ENCODE assay signal across 17 cellular contexts in the genomic region with DNA sequence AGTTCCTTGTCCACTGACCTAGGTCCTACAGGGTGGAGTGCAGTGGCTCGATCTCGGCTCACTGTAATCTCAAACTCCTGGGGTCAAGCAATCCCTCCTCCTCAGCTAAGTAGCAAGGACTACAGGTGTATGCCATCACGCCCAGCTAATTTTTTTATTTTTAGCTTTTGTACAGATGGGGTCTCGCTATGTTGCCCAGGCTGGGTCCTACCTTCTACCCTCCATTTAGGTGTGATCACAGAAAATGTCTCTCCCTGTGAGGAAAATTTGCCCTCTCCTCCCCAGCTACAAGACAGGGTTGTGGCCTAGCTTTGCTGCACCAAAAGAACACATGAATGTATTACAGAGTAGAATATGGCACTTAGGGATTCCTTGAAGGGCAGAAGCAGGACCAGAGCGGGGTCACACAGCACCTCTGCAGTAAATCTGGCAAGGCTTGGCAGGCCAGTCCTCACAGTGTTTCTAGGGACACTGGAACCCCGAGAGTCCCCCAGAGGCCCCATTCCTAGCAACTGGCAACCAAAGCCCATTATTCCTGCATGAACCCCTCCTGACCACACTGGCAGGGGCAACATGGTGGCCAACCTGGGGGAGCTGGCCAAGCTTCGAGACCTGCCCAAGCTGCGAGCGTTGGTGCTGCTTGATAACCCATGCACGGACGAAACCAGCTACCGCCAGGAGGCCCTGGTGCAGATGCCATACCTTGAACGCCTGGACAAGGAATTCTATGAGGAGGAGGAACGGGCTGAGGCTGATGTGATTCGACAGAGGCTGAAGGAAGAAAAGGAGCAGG. TPM values are rescaled to one million over a fixed set of nuclear protein-coding genes. Genes with fewer than 3 reads are reported as not detected.
DNase-seq lines count a peak whose midpoint lies in the region; ATAC-seq and TF ChIP-seq lines count a peak whose summit lies in the region.
"Had no signal": no experiment of that assay in that cellular context is flagged by ENCODE, and none has a peak within 500 bp of the region (broad histone marks: within the 10 kb centered on the region; RNA-seq: fewer than 3 reads in every experiment).

No MANE protein-coding gene starts in this region.

- ATAC-seq in activated naive CD4-positive, alpha-beta T cell treated with anti-CD3 and anti-CD28 coated beads, Interleukin-2, amount 50 U/mL, for 72 hours, result no peak
- ATAC-seq in activated CD8-positive, alpha-beta T cell treated with anti-CD3 and anti-CD28 coated beads for 36 hours, result no peak
- no peak for ATAC-seq in lower lobe of right lung

- H3K36me3 ChIP-seq in lower lobe of right lung, result peaks cover 6% of the 10 kb centered on the region
- H3K36me3 ChIP-seq: colonic mucosa had no signal

- no peak for DNase-seq in activated naive CD4-positive, alpha-beta T cell treated with anti-CD3 and anti-CD28 coated beads, Interleukin-2, amount 50 U/mL, for 72 hours (ENCODE audit: low spot score in 2 of 2)
- DNase-seq in activated CD8-positive, alpha-beta T cell treated with anti-CD3 and anti-CD28 coated beads for 36 hours, result no peak
- DNase-seq in lower lobe of right lung (peak; percentile 47), DMS79 (lab: John Stamatoyannopoulos, UW) (no peak), medulla oblongata (ENCODE audit: extremely low spot score) (no peak)
- DNase-seq in activated CD4-positive, CD25-positive, alpha-beta regulatory T cell (lab: John Stamatoyannopoulos, UW), result no peak
- DNase-seq: colonic mucosa, erythroblast, H7, NCI-H1417 treated with DMSO at 0.1 percent for 48 hours, NCI-H774, SK-N-SH, substantia nigra had no signal

- no peaks in the 10 kb centered on the region for H3K36me3 Mint-ChIP-seq in activated naive CD4-positive, alpha-beta T cell treated with anti-CD3 and anti-CD28 coated beads, Interleukin-2, amount 50 U/mL, for 24 hours
- peaks cover 6 to 26% of the 10 kb centered on the region in 2 donors for H3K36me3 Mint-ChIP-seq in activated naive CD4-positive, alpha-beta T cell treated with anti-CD3 and anti-CD28 coated beads, Interleukin-2, amount 50 U/mL, for 72 hours
- peaks cover 28% of the 10 kb centered on the region for H3K36me3 Mint-ChIP-seq in activated CD8-positive, alpha-beta T cell treated with anti-CD3 and anti-CD28 coated beads for 36 hours (ENCODE audit: low read depth)

- peak overlapping the region; percentile 77 for H3K27ac Mint-ChIP-seq in activated naive CD4-positive, alpha-beta T cell treated with anti-CD3 and anti-CD28 coated beads, Interleukin-2, amount 50 U/mL, for 24 hours
- H3K27ac Mint-ChIP-seq in activated naive CD4-positive, alpha-beta T cell treated with anti-CD3 and anti-CD28 coated beads, Interleukin-2, amount 50 U/mL, for 72 hours, result peak overlapping the region in 1 of 2 donors; percentile 73
- peak overlapping the region; percentile 71 for H3K27ac Mint-ChIP-seq in activated CD8-positive, alpha-beta T cell treated with anti-CD3 and anti-CD28 coated beads for 36 hours

- H3K4me1 ChIP-seq in lower lobe of right lung, result peaks cover 15% of the 10 kb centered on the region
- H3K4me1 ChIP-seq: colonic mucosa had no signal

- POLR2A ChIA-PET in activated CD8-positive, alpha-beta T cell treated with anti-CD3 and anti-CD28 coated beads for 36 hours (lab: Charles Lee), result interaction anchor here (1.0 to 8.2 kb wide), 7 partner anchors 11 to 41 kb away, joined by 3 to 62 read pairs (median 6); a partner anchor contains a TSS

- H3K27me3 ChIP-seq in lower lobe of right lung (ENCODE audit: low read depth), result peaks cover 4% of the 10 kb centered on the region
- H3K27me3 ChIP-seq: colonic mucosa had no signal

- TF ChIP-seq CTCF in activated CD8-positive, alpha-beta T cell treated with anti-CD3 and anti-CD28 coated beads for 36 hours (IDR thresholded peaks at IDR 0.05), result no peak
- no peak for TF ChIP-seq CTCF in lower lobe of right lung (IDR thresholded peaks at IDR 0.05)

- no peak overlapping the region for H3K4me3 ChIP-seq in lower lobe of right lung
- H3K4me3 ChIP-seq: colonic mucosa, lung had no signal

- peak overlapping the region; percentile 56 for H3K4me3 Mint-ChIP-seq in activated naive CD4-positive, alpha-beta T cell treated with anti-CD3 and anti-CD28 coated beads, Interleukin-2, amount 50 U/mL, for 24 hours
- peak overlapping the region; percentile 95 for H3K4me3 Mint-ChIP-seq in activated CD8-positive, alpha-beta T cell treated with anti-CD3 and anti-CD28 coated beads for 36 hours

- no peaks in the 10 kb centered on the region for H3K9me3 Mint-ChIP-seq in activated naive CD4-positive, alpha-beta T cell treated with anti-CD3 and anti-CD28 coated beads, Interleukin-2, amount 50 U/mL, for 24 hours
- H3K9me3 Mint-ChIP-seq in activated naive CD4-positive, alpha-beta T cell treated with anti-CD3 and anti-CD28 coated beads, Interleukin-2, amount 50 U/mL, for 72 hours, result no peaks in the 10 kb centered on the region
- H3K9me3 Mint-ChIP-seq in activated CD8-positive, alpha-beta T cell treated with anti-CD3 and anti-CD28 coated beads for 36 hours, result no peaks in the 10 kb centered on the region

- no peaks in the 10 kb centered on the region for H3K9me3 ChIP-seq in lower lobe of right lung
- H3K9me3 ChIP-seq: colonic mucosa, SK-N-SH had no signal

- intact Hi-C loops in activated CD8-positive, alpha-beta T cell treated with anti-CD3 and anti-CD28 coated beads for 36 hours (cut with micrococcal nuclease), result no loop called here
- intact Hi-C loops in lower lobe of right lung (cut with DNase I), result no loop called here

- H3K27me3 Mint-ChIP-seq in activated naive CD4-positive, alpha-beta T cell treated with anti-CD3 and anti-CD28 coated beads, Interleukin-2, amount 50 U/mL, for 24 hours, result no peaks in the 10 kb centered on the region
- H3K27me3 Mint-ChIP-seq in activated CD8-positive, alpha-beta T cell treated with anti-CD3 and anti-CD28 coated beads for 36 hours, result no peaks in the 10 kb centered on the region

- H3K4me1 Mint-ChIP-seq in activated naive CD4-positive, alpha-beta T cell treated with anti-CD3 and anti-CD28 coated beads, Interleukin-2, amount 50 U/mL, for 24 hours, result peaks cover 38% of the 10 kb centered on the region
- peaks cover 30% of the 10 kb centered on the region for H3K4me1 Mint-ChIP-seq in activated CD8-positive, alpha-beta T cell treated with anti-CD3 and anti-CD28 coated beads for 36 hours (ENCODE audit: low read depth)

- CTCF ChIA-PET in activated CD8-positive, alpha-beta T cell treated with anti-CD3 and anti-CD28 coated beads for 36 hours (lab: Charles Lee), result interaction anchor here (0.9 to 5.8 kb wide), 8 partner anchors 8 to 40 kb away, joined by 3 to 31 read pairs (median 6); a partner anchor contains a TSS

- no peak overlapping the region for H3K27ac ChIP-seq in lower lobe of right lung
- H3K27ac ChIP-seq in temporal lobe (ENCODE audit: low read depth, low read length), result peak overlapping the region; percentile 52
- H3K27ac ChIP-seq: colonic mucosa had no signal

RNA-seq across cellular contexts. Expression of a gene that starts 2.0 kb away (rescaled TPM):
- total RNA-seq in activated naive CD4-positive, alpha-beta T cell treated with anti-CD3 and anti-CD28 coated beads, Interleukin-2, amount 50 U/mL, for 72 hours, result 100 to 1,000 TPM; 264 to 314 TPM
- 100 to 1,000 TPM; 315 to 330 TPM for total RNA-seq in activated CD8-positive, alpha-beta T cell treated with anti-CD3 and anti-CD28 coated beads for 36 hours
- 41.9 TPM for total RNA-seq in lower lobe of right lung
- total RNA-seq in temporal lobe, result 164 TPM

RNA-seq across cellular contexts. Expression of a gene that starts 7.7 kb away (rescaled TPM):
- 10 to 100 TPM in 1 of 2 donors, 1 to 10 TPM in 1; 4.0 to 10.7 TPM for total RNA-seq in activated naive CD4-positive, alpha-beta T cell treated with anti-CD3 and anti-CD28 coated beads, Interleukin-2, amount 50 U/mL, for 72 hours
- 1 to 10 TPM; 4.6 to 5.3 TPM for total RNA-seq in activated CD8-positive, alpha-beta T cell treated with anti-CD3 and anti-CD28 coated beads for 36 hours
- 26.6 TPM for total RNA-seq in lower lobe of right lung
- total RNA-seq in temporal lobe, result 7.1 TPM

RNA-seq across cellular contexts. Expression of a gene that starts 15.4 kb away (rescaled TPM):
- total RNA-seq in activated naive CD4-positive, alpha-beta T cell treated with anti-CD3 and anti-CD28 coated beads, Interleukin-2, amount 50 U/mL, for 72 hours, result 10 to 100 TPM; 29.9 to 73.5 TPM
- 10 to 100 TPM; 26.4 to 28.5 TPM for total RNA-seq in activated CD8-positive, alpha-beta T cell treated with anti-CD3 and anti-CD28 coated beads for 36 hours
- total RNA-seq in lower lobe of right lung, result 123 TPM
- total RNA-seq in temporal lobe, result 34.2 TPM

RNA-seq across cellular contexts. Expression of a gene that starts 31.3 kb away (rescaled TPM):
- not detected for total RNA-seq in activated naive CD4-positive, alpha-beta T cell treated with anti-CD3 and anti-CD28 coated beads, Interleukin-2, amount 50 U/mL, for 72 hours
- not detected for total RNA-seq in activated CD8-positive, alpha-beta T cell treated with anti-CD3 and anti-CD28 coated beads for 36 hours
- total RNA-seq in lower lobe of right lung, result not detected
- total RNA-seq in temporal lobe, result not detected
- total RNA-seq: colonic mucosa, H7, LHCN-M2, lung had no signal

RNA-seq across cellular contexts. Expression of a gene that starts 31.5 kb away (rescaled TPM):
- 100 to 1,000 TPM; 229 to 609 TPM for total RNA-seq in activated naive CD4-positive, alpha-beta T cell treated with anti-CD3 and anti-CD28 coated beads, Interleukin-2, amount 50 U/mL, for 72 hours
- total RNA-seq in activated CD8-positive, alpha-beta T cell treated with anti-CD3 and anti-CD28 coated beads for 36 hours, result 100 to 1,000 TPM; 226 to 244 TPM
- total RNA-seq in lower lobe of right lung (181 TPM), temporal lobe (276 TPM)
